7 cellular contexts compared by ENCODE assay signal in genomic region chr7:105876964-105877601, GRCh38. TPM values are rescaled to one million over a fixed set of nuclear protein-coding genes. Genes with fewer than 3 reads are reported as not detected.
DNase-seq lines count a peak whose midpoint lies in the region; ATAC-seq and TF ChIP-seq lines count a peak whose summit lies in the region.

No MANE protein-coding gene starts in this region.

- H3K27ac ChIP-seq in foreskin keratinocyte, result peak overlapping the region; percentile 39

- no peaks in the 10 kb centered on the region for H3K27me3 Mint-ChIP-seq in activated T-cell treated with anti-CD3 and anti-CD28 coated beads, Interleukin-2, amount 50 U/mL, for 4 hours (ENCODE audit: low read depth)
- peaks cover 9% of the 10 kb centered on the region for H3K27me3 Mint-ChIP-seq in neural crest cell (ENCODE audit: low read depth)

- ATAC-seq in activated T-cell treated with anti-CD3 and anti-CD28 coated beads, Interleukin-2, amount 50 U/mL, for 4 hours, result peak in 1 of 2 donors; percentile 2
- peak; percentile 15 for ATAC-seq in foreskin keratinocyte

- H3K4me1 ChIP-seq in foreskin keratinocyte, result peaks cover 12% of the 10 kb centered on the region

- DNase-seq in GM10266 (ENCODE audit: extremely low spot score), result peak; percentile 34
- peak; percentile 61 for DNase-seq in M059J (ENCODE audit: low read depth)
- peak; percentile 7 for DNase-seq in activated T-cell treated with anti-CD3 and anti-CD28 coated beads, Interleukin-2, amount 50 U/mL, for 4 hours
- peak; percentile 18 to 43 for DNase-seq in foreskin keratinocyte
- peak; percentile 36 for DNase-seq in neural crest cell (ENCODE audit: low read depth, low spot score)
- DNase-seq in activated gamma-delta T cell treated with Interleukin-2 at 50 U/mL for 16 hours, result no peak
- DNase-seq in H4 (ENCODE audit: low spot score), result no peak

- no peaks in the 10 kb centered on the region for H3K9me3 Mint-ChIP-seq in activated T-cell treated with anti-CD3 and anti-CD28 coated beads, Interleukin-2, amount 50 U/mL, for 4 hours
- H3K9me3 Mint-ChIP-seq in neural crest cell, result no peaks in the 10 kb centered on the region

- peaks cover 62% of the 10 kb centered on the region for H3K4me1 Mint-ChIP-seq in activated T-cell treated with anti-CD3 and anti-CD28 coated beads, Interleukin-2, amount 50 U/mL, for 4 hours (ENCODE audit: low read depth)
- H3K4me1 Mint-ChIP-seq in neural crest cell, result peaks cover 35% of the 10 kb centered on the region

- peak overlapping the region; percentile 84 for H3K4me3 Mint-ChIP-seq in activated T-cell treated with anti-CD3 and anti-CD28 coated beads, Interleukin-2, amount 50 U/mL, for 4 hours
- H3K4me3 Mint-ChIP-seq in neural crest cell, result peak overlapping the region; percentile 95

- no peak overlapping the region for H3K27ac Mint-ChIP-seq in neural crest cell (ENCODE audit: unreplicated experiment)

- H3K27me3 ChIP-seq in foreskin keratinocyte, result no peaks in the 10 kb centered on the region

- H3K36me3 Mint-ChIP-seq in activated T-cell treated with anti-CD3 and anti-CD28 coated beads, Interleukin-2, amount 50 U/mL, for 4 hours (ENCODE audit: insufficient read depth), result no peaks in the 10 kb centered on the region
- H3K36me3 Mint-ChIP-seq in neural crest cell (ENCODE audit: low read depth), result peaks cover 6% of the 10 kb centered on the region

- TF ChIP-seq CTCF in GM10266 (IDR thresholded peaks at IDR 0.05; ENCODE audit: control insufficient read depth, insufficient read depth, low read depth, missing control alignments) (no peak), foreskin keratinocyte (conservative IDR thresholded peaks at IDR 0.05) (peak; percentile 38), neural crest cell (conservative IDR thresholded peaks at IDR 0.05) (no peak)

RNA-seq across cellular contexts. Expression of gene ATXN7L1, which starts 0.7 kb away (rescaled TPM):
- total RNA-seq in M059J (2014; rRNA removed; shearing (Covaris generic)), result 7.7 and 30.2 TPM in 2 replicates
- total RNA-seq in activated T-cell treated with anti-CD3 and anti-CD28 coated beads, Interleukin-2, amount 50 U/mL, for 4 hours, result 1 to 10 TPM; 2.5 to 5.5 (median 5.4) TPM
- total RNA-seq in foreskin keratinocyte, result 5.5 and 6.7 TPM in 2 replicates
- polyA plus RNA-seq in foreskin keratinocyte, result 2.8 and 4.1 TPM in 2 replicates
- 13.1 and 14.4 TPM in 2 replicates for total RNA-seq in neural crest cell
- total RNA-seq in H4 (2014; rRNA removed; shearing (Covaris generic)), result 2.2 and 4.4 TPM in 2 replicates

Comparison
In these comparisons a context has a peak if more than half of its experiments do, and no peak if none do; other contexts are left out.
1. DNase-seq: peak in GM10266 (single experiment), M059J (single experiment), activated T-cell treated with anti-CD3 and anti-CD28 coated beads, Interleukin-2, amount 50 U/mL, for 4 hours (single experiment), foreskin keratinocyte (2 of 2) and neural crest cell (single experiment); none in activated gamma-delta T cell treated with Interleukin-2 at 50 U/mL for 16 hours (single experiment) and H4 (single experiment).